In genomic region chr1:183143576-183144315, GRCh38 we compare ENCODE assay signal across 16 cellular contexts. TPM values are rescaled to one million over a fixed set of nuclear protein-coding genes. Genes with fewer than 3 reads are reported as not detected.
"Had no signal": no experiment of that assay in that cellular context is flagged by ENCODE, and none has a peak within 500 bp of the region (broad histone marks: within the 10 kb centered on the region; RNA-seq: fewer than 3 reads in every experiment).

No MANE protein-coding gene starts in this region.

- H3K27me3 ChIP-seq: pancreas had no signal

- DNase-seq: activated CD4-positive, alpha-beta T cell treated with anti-CD3 and anti-CD28 coated beads for 1 hour; activated CD4-positive, alpha-beta T cell treated with anti-CD3 and anti-CD28 coated beads, Interleukin-2, amount 50 U/mL, for 48 hours; activated CD8-positive, alpha-beta memory T cell treated with anti-CD3 and anti-CD28 coated beads, Interleukin-2, amount 10 ng/mL, durations not matched to agents 7 days and 5 days; activated naive CD4-positive, alpha-beta T cell treated with anti-CD3 and anti-CD28 coated beads for 36 hours; activated naive CD8-positive, alpha-beta T cell treated with anti-CD3 and anti-CD28 coated beads, Interleukin-2, amount 50 U/mL, for 24 hours; activated T-cell treated with anti-CD3 and anti-CD28 coated beads, Interleukin-2, amount 50 U/mL, for 1 hour; dermis blood vessel endothelial cell; effector memory CD8-positive, alpha-beta T cell; mammary epithelial cell; naive thymus-derived CD4-positive, alpha-beta T cell; pancreas; stimulated activated naive CD8-positive, alpha-beta T cell treated with anti-CD3 and anti-CD28 coated beads, Interleukin-15, amount 100 ng/mL, for 72 hours had no signal

- H3K4me3 ChIP-seq: pancreas, thoracic aorta had no signal

- H3K9me3 ChIP-seq: pancreas, thoracic aorta had no signal

- ATAC-seq: activated CD8-positive, alpha-beta memory T cell treated with anti-CD3 and anti-CD28 coated beads, Interleukin-2, amount 10 ng/mL, durations not matched to agents 7 days and 5 days; activated naive CD8-positive, alpha-beta T cell treated with anti-CD3 and anti-CD28 coated beads, Interleukin-2, amount 50 U/mL, for 24 hours; effector memory CD8-positive, alpha-beta T cell; naive thymus-derived CD4-positive, alpha-beta T cell; pancreas; stimulated activated naive CD8-positive, alpha-beta T cell treated with anti-CD3 and anti-CD28 coated beads, Interleukin-15, amount 100 ng/mL, for 72 hours had no signal

- H3K27ac ChIP-seq: pancreas, VCaP had no signal

RNA-seq across cellular contexts. Expression of gene LAMC2, which starts 42.3 kb away (rescaled TPM):
- total RNA-seq: activated CD8-positive, alpha-beta memory T cell treated with anti-CD3 and anti-CD28 coated beads, Interleukin-2, amount 10 ng/mL, durations not matched to agents 7 days and 5 days; activated T-helper 2 cell treated with anti-CD3 and anti-CD28 coated beads, Interferon-gamma antibody, Interleukin-2, Interleukin-4, amounts not matched to agents 10 μg/mL and 5 μg/mL and 100 μg/mL, durations not matched to agents 14 hours and 24 hours and 36 hours; mononuclear cell had no signal
- polyA plus RNA-seq: naive thymus-derived CD4-positive, alpha-beta T cell had no signal
